Comparison of ENCODE assay signal across 1 cellular context in the genomic region with DNA sequence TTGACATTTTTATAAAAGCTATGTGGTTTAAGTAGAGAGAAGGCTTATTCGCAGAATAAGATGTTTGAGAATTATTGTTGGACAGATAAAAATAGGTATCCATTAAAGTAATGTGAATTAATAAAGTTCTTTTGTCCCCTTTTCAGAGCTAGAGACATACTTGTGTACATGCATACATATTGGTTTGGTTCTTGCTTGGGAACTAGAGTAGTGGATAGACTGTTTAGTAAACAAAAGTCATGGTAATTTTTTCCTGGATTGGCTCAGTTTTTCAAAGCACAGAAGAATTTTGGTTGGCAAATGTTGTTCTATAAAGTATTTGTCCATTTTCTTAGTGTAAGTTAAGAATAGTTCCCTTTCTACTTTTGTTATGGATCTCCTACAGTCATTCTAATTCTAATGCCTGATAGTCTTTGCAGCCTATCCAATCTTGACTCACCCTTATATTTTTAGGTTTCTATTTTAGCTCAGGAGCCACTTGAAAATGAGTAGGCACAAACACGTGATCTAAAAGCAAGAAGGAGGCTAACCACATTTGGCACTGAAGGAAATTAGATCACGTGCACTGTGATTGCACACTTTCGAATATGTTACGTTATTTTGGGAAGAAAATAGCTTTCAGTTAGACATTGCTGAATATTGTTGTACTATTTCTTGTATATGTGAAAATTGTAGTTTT.
A peak's percentile ranks its signal among the peaks of the same experiment; 100 is the strongest.
TF ChIP-seq lines count a peak whose summit lies in the region.

No MANE protein-coding gene starts in this region.

TF ChIP-seq in GM12878, 131 proteins besides CTCF, POLR2A, EP300 and RAD21 (continues in another document):
- TF ChIP-seq RB1 (IDR thresholded peaks at IDR 0.05; ENCODE audit: borderline replicate concordance) (no peak), ETV6 (conservative IDR thresholded peaks at IDR 0.05 in 1 of 2, IDR thresholded peaks at IDR 0.05 in 1 of 2; ENCODE audit: borderline replicate concordance in 1 of 2, low read depth in 1 of 2) (no peak), CUX1 (IDR thresholded peaks at IDR 0.05; ENCODE audit: insufficient replicate concordance, low read depth, low read length) (no peak), JUNB (IDR thresholded peaks at IDR 0.05) (peak; percentile 63), CREM (IDR thresholded peaks at IDR 0.05; ENCODE audit: low read depth) (peak; percentile 72), PRDM15 (CRISPR knock-in tag; IDR thresholded peaks at IDR 0.05) (no peak), WRNIP1 (IDR thresholded peaks at IDR 0.05; ENCODE audit: borderline replicate concordance, low read depth, low read length) (no peak), EED (IDR thresholded peaks at IDR 0.05; ENCODE audit: low read depth) (peak; percentile 42; the same call in 1 of the 2 replicates), ZNF384 (IDR thresholded peaks at IDR 0.05; ENCODE audit: borderline replicate concordance, low read depth, low read length) (no peak), SREBF2 (IDR thresholded peaks at IDR 0.05; ENCODE audit: low read length) (no peak), KDM1A (IDR thresholded peaks at IDR 0.05; ENCODE audit: borderline replicate concordance) (no peak), ZZZ3 (IDR thresholded peaks at IDR 0.05; ENCODE audit: control insufficient read depth, insufficient read length, low read depth) (no peak), SP1 (IDR thresholded peaks at IDR 0.05; ENCODE audit: low read depth, low read length) (no peak), YY1 (IDR thresholded peaks at IDR 0.05; ENCODE audit: low read depth, low read length) (no peak), TARDBP (IDR thresholded peaks at IDR 0.05; ENCODE audit: borderline replicate concordance) (no peak), SMC3 (IDR thresholded peaks at IDR 0.05; ENCODE audit: borderline replicate concordance, low read length) (no peak), CEBPB (IDR thresholded peaks at IDR 0.05; ENCODE audit: borderline replicate concordance in 1 of 2, low read depth in 2 of 2, low read length in 2 of 2) (peak in 1 of 2 experiments; percentile 86; a peak in 1 of 4 replicates), SRF (IDR thresholded peaks at IDR 0.05; ENCODE audit: low read depth in 2 of 2, low read length in 2 of 2) (peak in 1 of 2 experiments; percentile 41; a peak in 1 of 4 replicates), HDAC2 (IDR thresholded peaks at IDR 0.05) (no peak), SIX5 (IDR thresholded peaks at IDR 0.05; ENCODE audit: low read depth, low read length, severe bottlenecking) (no peak), MXI1 (IDR thresholded peaks at IDR 0.05; ENCODE audit: low read depth, low read length) (no peak), PML (IDR thresholded peaks at IDR 0.05; ENCODE audit: low read length) (peak; percentile 45; the same call in 1 of the 2 replicates), CBX3 (IDR thresholded peaks at IDR 0.05; ENCODE audit: borderline replicate concordance, low read depth) (no peak), KAT2A (conservative IDR thresholded peaks at IDR 0.05; ENCODE audit: control insufficient read depth, low read depth, low read length) (no peak), MTA3 (IDR thresholded peaks at IDR 0.05; ENCODE audit: borderline replicate concordance, low read length) (peak; percentile 58; the same call in 1 of the 2 replicates), GABPA (IDR thresholded peaks at IDR 0.05; ENCODE audit: low read depth) (peak; percentile 17; the same call in 1 of the 2 replicates), CREB1 (IDR thresholded peaks at IDR 0.05; ENCODE audit: low read depth) (no peak), RFX5 (IDR thresholded peaks at IDR 0.05; ENCODE audit: low read depth, low read length) (no peak), KLF5 (IDR thresholded peaks at IDR 0.05; ENCODE audit: partially characterized antibody) (no peak), CHD1 (IDR thresholded peaks at IDR 0.05; ENCODE audit: low read depth, low read length) (no peak), EZH2 (IDR thresholded peaks at IDR 0.05; ENCODE audit: borderline replicate concordance, control insufficient read depth, low read depth, low read length) (no peak), ASH2L (IDR thresholded peaks at IDR 0.05; ENCODE audit: borderline replicate concordance, low read depth) (no peak), RAD51 (IDR thresholded peaks at IDR 0.05) (no peak), HDAC6 (IDR thresholded peaks at IDR 0.05; ENCODE audit: unreplicated experiment) (no peak), ZSCAN29 (IDR thresholded peaks at IDR 0.05) (no peak), NFIC (IDR thresholded peaks at IDR 0.05; ENCODE audit: low read depth, low read length) (peak; percentile 73; the same call in 1 of the 2 replicates), RUNX3 (IDR thresholded peaks at IDR 0.05; ENCODE audit: low read length) (peak; percentile 91), ATF2 (IDR thresholded peaks at IDR 0.05; ENCODE audit: low read length) (peak; percentile 54), MEF2A (IDR thresholded peaks at IDR 0.05; ENCODE audit: insufficient read depth, low read depth, low read length) (peak; percentile 79; the same call in 1 of the 2 replicates), JUND (IDR thresholded peaks at IDR 0.05; ENCODE audit: low read depth, low read length) (no peak), BACH1 (IDR thresholded peaks at IDR 0.05; ENCODE audit: borderline replicate concordance) (no peak), EGR1 (IDR thresholded peaks at IDR 0.05; ENCODE audit: borderline replicate concordance in 1 of 2, low read depth in 2 of 2, low read length in 2 of 2) (no peak), GATAD2B (conservative IDR thresholded peaks at IDR 0.05; ENCODE audit: low read depth) (no peak), BRCA1 (IDR thresholded peaks at IDR 0.05; ENCODE audit: low read depth, low read length) (no peak), TCF7 (IDR thresholded peaks at IDR 0.05; ENCODE audit: borderline replicate concordance) (no peak), CBFB (IDR thresholded peaks at IDR 0.05; ENCODE audit: low read depth) (peak; percentile 31; the same call in 1 of the 2 replicates)
- TF ChIP-seq, protein P1, sequence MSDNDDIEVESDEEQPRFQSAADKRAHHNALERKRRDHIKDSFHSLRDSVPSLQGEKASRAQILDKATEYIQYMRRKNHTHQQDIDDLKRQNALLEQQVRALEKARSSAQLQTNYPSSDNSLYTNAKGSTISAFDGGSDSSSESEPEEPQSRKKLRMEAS (IDR thresholded peaks at IDR 0.05; ENCODE audit: low read depth, low read length), result no peak
- TF ChIP-seq, protein P2, sequence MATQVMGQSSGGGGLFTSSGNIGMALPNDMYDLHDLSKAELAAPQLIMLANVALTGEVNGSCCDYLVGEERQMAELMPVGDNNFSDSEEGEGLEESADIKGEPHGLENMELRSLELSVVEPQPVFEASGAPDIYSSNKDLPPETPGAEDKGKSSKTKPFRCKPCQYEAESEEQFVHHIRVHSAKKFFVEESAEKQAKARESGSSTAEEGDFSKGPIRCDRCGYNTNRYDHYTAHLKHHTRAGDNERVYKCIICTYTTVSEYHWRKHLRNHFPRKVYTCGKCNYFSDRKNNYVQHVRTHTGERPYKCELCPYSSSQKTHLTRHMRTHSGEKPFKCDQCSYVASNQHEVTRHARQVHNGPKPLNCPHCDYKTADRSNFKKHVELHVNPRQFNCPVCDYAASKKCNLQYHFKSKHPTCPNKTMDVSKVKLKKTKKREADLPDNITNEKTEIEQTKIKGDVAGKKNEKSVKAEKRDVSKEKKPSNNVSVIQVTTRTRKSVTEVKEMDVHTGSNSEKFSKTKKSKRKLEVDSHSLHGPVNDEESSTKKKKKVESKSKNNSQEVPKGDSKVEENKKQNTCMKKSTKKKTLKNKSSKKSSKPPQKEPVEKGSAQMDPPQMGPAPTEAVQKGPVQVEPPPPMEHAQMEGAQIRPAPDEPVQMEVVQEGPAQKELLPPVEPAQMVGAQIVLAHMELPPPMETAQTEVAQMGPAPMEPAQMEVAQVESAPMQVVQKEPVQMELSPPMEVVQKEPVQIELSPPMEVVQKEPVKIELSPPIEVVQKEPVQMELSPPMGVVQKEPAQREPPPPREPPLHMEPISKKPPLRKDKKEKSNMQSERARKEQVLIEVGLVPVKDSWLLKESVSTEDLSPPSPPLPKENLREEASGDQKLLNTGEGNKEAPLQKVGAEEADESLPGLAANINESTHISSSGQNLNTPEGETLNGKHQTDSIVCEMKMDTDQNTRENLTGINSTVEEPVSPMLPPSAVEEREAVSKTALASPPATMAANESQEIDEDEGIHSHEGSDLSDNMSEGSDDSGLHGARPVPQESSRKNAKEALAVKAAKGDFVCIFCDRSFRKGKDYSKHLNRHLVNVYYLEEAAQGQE (IDR thresholded peaks at IDR 0.05; ENCODE audit: low read depth, low read length), result no peak
- TF ChIP-seq, protein P3, sequence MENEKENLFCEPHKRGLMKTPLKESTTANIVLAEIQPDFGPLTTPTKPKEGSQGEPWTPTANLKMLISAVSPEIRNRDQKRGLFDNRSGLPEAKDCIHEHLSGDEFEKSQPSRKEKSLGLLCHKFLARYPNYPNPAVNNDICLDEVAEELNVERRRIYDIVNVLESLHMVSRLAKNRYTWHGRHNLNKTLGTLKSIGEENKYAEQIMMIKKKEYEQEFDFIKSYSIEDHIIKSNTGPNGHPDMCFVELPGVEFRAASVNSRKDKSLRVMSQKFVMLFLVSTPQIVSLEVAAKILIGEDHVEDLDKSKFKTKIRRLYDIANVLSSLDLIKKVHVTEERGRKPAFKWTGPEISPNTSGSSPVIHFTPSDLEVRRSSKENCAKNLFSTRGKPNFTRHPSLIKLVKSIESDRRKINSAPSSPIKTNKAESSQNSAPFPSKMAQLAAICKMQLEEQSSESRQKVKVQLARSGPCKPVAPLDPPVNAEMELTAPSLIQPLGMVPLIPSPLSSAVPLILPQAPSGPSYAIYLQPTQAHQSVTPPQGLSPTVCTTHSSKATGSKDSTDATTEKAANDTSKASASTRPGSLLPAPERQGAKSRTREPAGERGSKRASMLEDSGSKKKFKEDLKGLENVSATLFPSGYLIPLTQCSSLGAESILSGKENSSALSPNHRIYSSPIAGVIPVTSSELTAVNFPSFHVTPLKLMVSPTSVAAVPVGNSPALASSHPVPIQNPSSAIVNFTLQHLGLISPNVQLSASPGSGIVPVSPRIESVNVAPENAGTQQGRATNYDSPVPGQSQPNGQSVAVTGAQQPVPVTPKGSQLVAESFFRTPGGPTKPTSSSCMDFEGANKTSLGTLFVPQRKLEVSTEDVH (IDR thresholded peaks at IDR 0.05; ENCODE audit: low read depth, partially characterized antibody), result no peak
